ENCODE assay signal across 2 cellular contexts in the genomic region with DNA sequence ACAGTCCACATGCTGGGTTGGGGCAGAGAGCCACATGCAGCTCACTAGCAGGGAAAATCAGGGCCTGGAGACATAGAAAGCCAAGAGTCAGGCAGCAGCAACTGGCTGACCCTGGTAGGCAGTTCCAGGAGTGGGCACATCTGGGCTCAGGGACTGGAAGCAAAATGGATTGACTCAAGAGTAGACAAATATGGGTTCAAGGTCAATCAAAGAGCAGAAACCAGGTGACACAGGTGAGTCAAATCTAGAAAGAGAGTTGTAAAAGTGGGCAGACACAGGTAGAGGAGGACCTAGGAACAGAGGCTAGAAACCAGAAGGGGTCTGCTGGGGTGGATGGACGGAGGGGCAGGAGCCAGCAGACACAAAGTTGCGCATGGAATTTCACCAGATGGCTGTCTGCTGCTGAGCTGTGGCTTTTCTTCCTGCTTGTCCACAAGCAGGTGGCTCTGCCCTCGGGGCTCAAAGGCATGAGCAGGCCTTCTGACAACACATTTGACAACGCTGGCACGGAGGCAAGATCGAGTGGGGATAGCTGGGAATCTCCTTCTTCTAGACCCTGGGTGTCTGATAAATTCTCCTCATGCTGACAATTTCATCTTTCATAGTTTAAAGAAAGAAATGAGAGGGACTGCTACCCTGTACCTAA.
A peak's percentile ranks its signal among the peaks of the same experiment; 100 is the strongest.
TF ChIP-seq lines count a peak whose summit lies in the region.

No MANE protein-coding gene starts in this region.

TF ChIP-seq in GM23338, 12 proteins besides CTCF, POLR2A, EP300 and RAD21 (continued from another document and continues in another):
- TF ChIP-seq EZH2 (IDR thresholded peaks at IDR 0.05; ENCODE audit: low read depth, unreplicated experiment) (no peak), NANOG (IDR thresholded peaks at IDR 0.05; ENCODE audit: borderline replicate concordance) (no peak), JUNB (IDR thresholded peaks at IDR 0.05; ENCODE audit: unreplicated experiment) (no peak), CREB1 (CRISPR knock-in tag; IDR thresholded peaks at IDR 0.05; ENCODE audit: low read depth) (no peak), ZNF331 (CRISPR knock-in tag; IDR thresholded peaks at IDR 0.05; ENCODE audit: low read depth) (no peak), STAT1 (IDR thresholded peaks at IDR 0.05; ENCODE audit: unreplicated experiment) (no peak)
- TF ChIP-seq, protein P1, sequence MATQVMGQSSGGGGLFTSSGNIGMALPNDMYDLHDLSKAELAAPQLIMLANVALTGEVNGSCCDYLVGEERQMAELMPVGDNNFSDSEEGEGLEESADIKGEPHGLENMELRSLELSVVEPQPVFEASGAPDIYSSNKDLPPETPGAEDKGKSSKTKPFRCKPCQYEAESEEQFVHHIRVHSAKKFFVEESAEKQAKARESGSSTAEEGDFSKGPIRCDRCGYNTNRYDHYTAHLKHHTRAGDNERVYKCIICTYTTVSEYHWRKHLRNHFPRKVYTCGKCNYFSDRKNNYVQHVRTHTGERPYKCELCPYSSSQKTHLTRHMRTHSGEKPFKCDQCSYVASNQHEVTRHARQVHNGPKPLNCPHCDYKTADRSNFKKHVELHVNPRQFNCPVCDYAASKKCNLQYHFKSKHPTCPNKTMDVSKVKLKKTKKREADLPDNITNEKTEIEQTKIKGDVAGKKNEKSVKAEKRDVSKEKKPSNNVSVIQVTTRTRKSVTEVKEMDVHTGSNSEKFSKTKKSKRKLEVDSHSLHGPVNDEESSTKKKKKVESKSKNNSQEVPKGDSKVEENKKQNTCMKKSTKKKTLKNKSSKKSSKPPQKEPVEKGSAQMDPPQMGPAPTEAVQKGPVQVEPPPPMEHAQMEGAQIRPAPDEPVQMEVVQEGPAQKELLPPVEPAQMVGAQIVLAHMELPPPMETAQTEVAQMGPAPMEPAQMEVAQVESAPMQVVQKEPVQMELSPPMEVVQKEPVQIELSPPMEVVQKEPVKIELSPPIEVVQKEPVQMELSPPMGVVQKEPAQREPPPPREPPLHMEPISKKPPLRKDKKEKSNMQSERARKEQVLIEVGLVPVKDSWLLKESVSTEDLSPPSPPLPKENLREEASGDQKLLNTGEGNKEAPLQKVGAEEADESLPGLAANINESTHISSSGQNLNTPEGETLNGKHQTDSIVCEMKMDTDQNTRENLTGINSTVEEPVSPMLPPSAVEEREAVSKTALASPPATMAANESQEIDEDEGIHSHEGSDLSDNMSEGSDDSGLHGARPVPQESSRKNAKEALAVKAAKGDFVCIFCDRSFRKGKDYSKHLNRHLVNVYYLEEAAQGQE (IDR thresholded peaks at IDR 0.05; ENCODE audit: unreplicated experiment), result no peak
- TF ChIP-seq, protein P2, sequence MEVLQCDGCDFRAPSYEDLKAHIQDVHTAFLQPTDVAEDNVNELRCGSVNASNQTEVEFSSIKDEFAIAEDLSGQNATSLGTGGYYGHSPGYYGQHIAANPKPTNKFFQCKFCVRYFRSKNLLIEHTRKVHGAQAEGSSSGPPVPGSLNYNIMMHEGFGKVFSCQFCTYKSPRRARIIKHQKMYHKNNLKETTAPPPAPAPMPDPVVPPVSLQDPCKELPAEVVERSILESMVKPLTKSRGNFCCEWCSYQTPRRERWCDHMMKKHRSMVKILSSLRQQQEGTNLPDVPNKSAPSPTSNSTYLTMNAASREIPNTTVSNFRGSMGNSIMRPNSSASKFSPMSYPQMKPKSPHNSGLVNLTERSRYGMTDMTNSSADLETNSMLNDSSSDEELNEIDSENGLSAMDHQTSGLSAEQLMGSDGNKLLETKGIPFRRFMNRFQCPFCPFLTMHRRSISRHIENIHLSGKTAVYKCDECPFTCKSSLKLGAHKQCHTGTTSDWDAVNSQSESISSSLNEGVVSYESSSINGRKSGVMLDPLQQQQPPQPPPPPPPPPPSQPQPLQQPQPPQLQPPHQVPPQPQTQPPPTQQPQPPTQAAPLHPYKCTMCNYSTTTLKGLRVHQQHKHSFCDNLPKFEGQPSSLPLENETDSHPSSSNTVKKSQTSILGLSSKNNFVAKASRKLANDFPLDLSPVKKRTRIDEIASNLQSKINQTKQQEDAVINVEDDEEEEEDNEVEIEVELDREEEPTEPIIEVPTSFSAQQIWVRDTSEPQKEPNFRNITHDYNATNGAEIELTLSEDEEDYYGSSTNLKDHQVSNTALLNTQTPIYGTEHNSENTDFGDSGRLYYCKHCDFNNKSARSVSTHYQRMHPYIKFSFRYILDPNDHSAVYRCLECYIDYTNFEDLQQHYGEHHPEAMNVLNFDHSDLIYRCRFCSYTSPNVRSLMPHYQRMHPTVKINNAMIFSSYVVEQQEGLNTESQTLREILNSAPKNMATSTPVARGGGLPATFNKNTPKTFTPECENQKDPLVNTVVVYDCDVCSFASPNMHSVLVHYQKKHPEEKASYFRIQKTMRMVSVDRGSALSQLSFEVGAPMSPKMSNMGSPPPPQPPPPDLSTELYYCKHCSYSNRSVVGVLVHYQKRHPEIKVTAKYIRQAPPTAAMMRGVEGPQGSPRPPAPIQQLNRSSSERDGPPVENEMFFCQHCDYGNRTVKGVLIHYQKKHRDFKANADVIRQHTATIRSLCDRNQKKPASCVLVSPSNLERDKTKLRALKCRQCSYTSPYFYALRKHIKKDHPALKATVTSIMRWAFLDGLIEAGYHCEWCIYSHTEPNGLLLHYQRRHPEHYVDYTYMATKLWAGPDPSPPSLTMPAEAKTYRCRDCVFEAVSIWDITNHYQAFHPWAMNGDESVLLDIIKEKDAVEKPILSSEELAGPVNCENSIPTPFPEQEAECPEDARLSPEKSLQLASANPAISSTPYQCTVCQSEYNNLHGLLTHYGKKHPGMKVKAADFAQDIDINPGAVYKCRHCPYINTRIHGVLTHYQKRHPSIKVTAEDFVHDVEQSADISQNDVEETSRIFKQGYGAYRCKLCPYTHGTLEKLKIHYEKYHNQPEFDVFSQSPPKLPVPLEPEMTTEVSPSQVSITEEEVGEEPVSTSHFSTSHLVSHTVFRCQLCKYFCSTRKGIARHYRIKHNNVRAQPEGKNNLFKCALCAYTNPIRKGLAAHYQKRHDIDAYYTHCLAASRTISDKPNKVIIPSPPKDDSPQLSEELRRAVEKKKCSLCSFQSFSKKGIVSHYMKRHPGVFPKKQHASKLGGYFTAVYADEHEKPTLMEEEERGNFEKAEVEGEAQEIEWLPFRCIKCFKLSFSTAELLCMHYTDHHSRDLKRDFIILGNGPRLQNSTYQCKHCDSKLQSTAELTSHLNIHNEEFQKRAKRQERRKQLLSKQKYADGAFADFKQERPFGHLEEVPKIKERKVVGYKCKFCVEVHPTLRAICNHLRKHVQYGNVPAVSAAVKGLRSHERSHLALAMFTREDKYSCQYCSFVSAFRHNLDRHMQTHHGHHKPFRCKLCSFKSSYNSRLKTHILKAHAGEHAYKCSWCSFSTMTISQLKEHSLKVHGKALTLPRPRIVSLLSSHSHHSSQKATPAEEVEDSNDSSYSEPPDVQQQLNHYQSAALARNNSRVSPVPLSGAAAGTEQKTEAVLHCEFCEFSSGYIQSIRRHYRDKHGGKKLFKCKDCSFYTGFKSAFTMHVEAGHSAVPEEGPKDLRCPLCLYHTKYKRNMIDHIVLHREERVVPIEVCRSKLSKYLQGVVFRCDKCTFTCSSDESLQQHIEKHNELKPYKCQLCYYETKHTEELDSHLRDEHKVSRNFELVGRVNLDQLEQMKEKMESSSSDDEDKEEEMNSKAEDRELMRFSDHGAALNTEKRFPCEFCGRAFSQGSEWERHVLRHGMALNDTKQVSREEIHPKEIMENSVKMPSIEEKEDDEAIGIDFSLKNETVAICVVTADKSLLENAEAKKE (CRISPR knock-in tag; IDR thresholded peaks at IDR 0.05), result no peak

TF ChIP-seq in SK-N-SH, 30 proteins besides CTCF, POLR2A, EP300 and RAD21 (continued from another document):
- TF ChIP-seq GATA2 (CRISPR knock-in tag; IDR thresholded peaks at IDR 0.05), result peak; percentile 69
- peak; percentile 82 for TF ChIP-seq RCOR1 (IDR thresholded peaks at IDR 0.05; ENCODE audit: low read length)
- no peak for TF ChIP-seq TAF1 (IDR thresholded peaks at IDR 0.05; ENCODE audit: borderline replicate concordance, low read depth, low read length)
- TF ChIP-seq TCF12 (IDR thresholded peaks at IDR 0.05), result 0 out of 2 replicates have a peak, but pooled peaks have one; percentile 13
- peak; percentile 68; the same call in 1 of the 2 replicates for TF ChIP-seq MXI1 (IDR thresholded peaks at IDR 0.05; ENCODE audit: low read depth, low read length)
- TF ChIP-seq, protein P3, sequence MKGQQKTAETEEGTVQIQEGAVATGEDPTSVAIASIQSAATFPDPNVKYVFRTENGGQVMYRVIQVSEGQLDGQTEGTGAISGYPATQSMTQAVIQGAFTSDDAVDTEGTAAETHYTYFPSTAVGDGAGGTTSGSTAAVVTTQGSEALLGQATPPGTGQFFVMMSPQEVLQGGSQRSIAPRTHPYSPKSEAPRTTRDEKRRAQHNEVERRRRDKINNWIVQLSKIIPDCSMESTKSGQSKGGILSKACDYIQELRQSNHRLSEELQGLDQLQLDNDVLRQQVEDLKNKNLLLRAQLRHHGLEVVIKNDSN (IDR thresholded peaks at IDR 0.05; ENCODE audit: borderline replicate concordance, low read depth), result no peak
- peak; percentile 59 for TF ChIP-seq CHD2 (IDR thresholded peaks at IDR 0.05; ENCODE audit: low read length, partially characterized antibody)
